In the genomic region with DNA sequence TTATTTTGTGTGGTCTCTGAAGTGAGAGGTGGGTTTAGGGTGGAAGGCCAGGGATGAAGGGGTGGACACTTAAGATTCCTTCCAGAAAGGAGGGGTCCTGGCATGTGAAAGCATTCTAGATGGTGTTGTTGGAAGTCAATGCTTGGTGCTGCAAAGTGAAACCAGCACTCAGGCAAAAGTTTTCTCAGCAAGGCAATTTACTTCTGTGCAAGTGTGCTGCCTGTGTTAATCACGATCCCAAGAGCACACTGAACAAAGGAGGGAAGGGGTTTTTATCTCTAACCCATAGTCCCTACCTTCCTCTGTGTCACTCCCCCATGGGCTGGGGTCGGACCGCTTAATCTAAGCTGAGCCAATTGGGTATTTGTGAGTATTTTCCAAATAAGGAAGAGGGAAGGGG, we compare ENCODE assay signal across 9 cellular contexts. TPM values are rescaled to one million over a fixed set of nuclear protein-coding genes. Genes with fewer than 3 reads are reported as not detected.
DNase-seq lines count a peak whose midpoint lies in the region; ATAC-seq and TF ChIP-seq lines count a peak whose summit lies in the region.
"Had no signal": no experiment of that assay in that cellular context is flagged by ENCODE, and none has a peak within 500 bp of the region (broad histone marks: within the 10 kb centered on the region; RNA-seq: fewer than 3 reads in every experiment).

No MANE protein-coding gene starts in this region.

- H3K27ac ChIP-seq in VCaP: peak overlapping the region; percentile 90; the same call in 1 of the 2 replicates
- no peak overlapping the region for H3K27ac ChIP-seq in spleen

- ATAC-seq in HG02678 (IDR thresholded peaks at IDR 0.05; ENCODE audit: unreplicated experiment): no peak

- TF ChIP-seq CTCF in VCaP (conservative IDR thresholded peaks at IDR 0.05): no peak
- no peak for TF ChIP-seq CTCF in foreskin fibroblast (IDR thresholded peaks at IDR 0.05; ENCODE audit: low read depth, low read length)
- no peak for TF ChIP-seq CTCF in spleen (IDR thresholded peaks at IDR 0.05 in 8 of 11, conservative IDR thresholded peaks at IDR 0.05 in 3 of 11)

- DNase-seq in T-helper 1 cell (no peak), foreskin fibroblast (no peak), spleen (no peak), CD1c-positive myeloid dendritic cell (ENCODE audit: extremely low spot score) (no peak), RPMI8226 (no peak)
- DNase-seq: stimulated activated naive CD4-positive, alpha-beta T cell had no signal

- peak overlapping the region; percentile 86 to 98 for H3K4me3 ChIP-seq in foreskin fibroblast (ENCODE audit: low read depth in 1 of 2, low read length in 2 of 2)
- peak overlapping the region in 5 of 8 donors; percentile 75 to 96 (median 87) for H3K4me3 ChIP-seq in spleen

- peaks cover 15% of the 10 kb centered on the region for H3K4me1 Mint-ChIP-seq in T-helper 1 cell treated with Interleukin-12 subunit alpha and Interleukin-12 subunit beta and Interleukin-4 antibody, amounts not matched to agents 30 μg/mL and 1 μg/mL, for 36 hours (ENCODE audit: low read depth)

- H3K4me1 ChIP-seq in spleen: peaks cover 0 to 19% (median 13%) of the 10 kb centered on the region in 6 donors

- peaks cover 61% of the 10 kb centered on the region for H3K36me3 Mint-ChIP-seq in T-helper 1 cell treated with Interleukin-12 subunit alpha and Interleukin-12 subunit beta and Interleukin-4 antibody, amounts not matched to agents 30 μg/mL and 1 μg/mL, for 36 hours (ENCODE audit: low read depth)

- intact Hi-C loops in spleen (cut with DNase I; ENCODE audit: low total_unique reads): no loop called here

- no peaks in the 10 kb centered on the region for H3K27me3 Mint-ChIP-seq in T-helper 1 cell treated with Interleukin-12 subunit alpha and Interleukin-12 subunit beta and Interleukin-4 antibody, amounts not matched to agents 30 μg/mL and 1 μg/mL, for 36 hours (ENCODE audit: low read depth)

- no peak for TF ChIP-seq POLR2A in spleen (IDR thresholded peaks at IDR 0.05)

- H3K27me3 ChIP-seq in spleen (replicated peaks in 1 of 7): no peaks in the 10 kb centered on the region

- H3K9me3 ChIP-seq in spleen: peaks cover 24 to 79% (median 68%) of the 10 kb centered on the region in 8 donors

- 84 to 99% (median 97%) methylated on average over 3 of the region's 3 CpGs for WGBS in spleen, 5 donors

- H3K4me3 Mint-ChIP-seq in T-helper 1 cell treated with Interleukin-12 subunit alpha and Interleukin-12 subunit beta and Interleukin-4 antibody, amounts not matched to agents 30 μg/mL and 1 μg/mL, for 36 hours: peak overlapping the region; percentile 85

- H3K9me3 Mint-ChIP-seq in T-helper 1 cell treated with Interleukin-12 subunit alpha and Interleukin-12 subunit beta and Interleukin-4 antibody, amounts not matched to agents 30 μg/mL and 1 μg/mL, for 36 hours: peaks cover 84% of the 10 kb centered on the region

- peaks cover 41 to 55% (median 48%) of the 10 kb centered on the region in 6 donors for H3K36me3 ChIP-seq in spleen

- H3K27ac Mint-ChIP-seq in T-helper 1 cell treated with Interleukin-12 subunit alpha and Interleukin-12 subunit beta and Interleukin-4 antibody, amounts not matched to agents 30 μg/mL and 1 μg/mL, for 36 hours: peak overlapping the region; percentile 9

RNA-seq across cellular contexts. Expression of a gene that starts 1.3 kb away (rescaled TPM):
- 10 to 100 TPM; 18.3 to 30.7 (median 23.1) TPM for total RNA-seq in spleen
- 1 to 10 TPM; 3.7 to 7.6 (median 5.7) TPM for polyA plus RNA-seq in spleen

RNA-seq across cellular contexts. Expression of a gene that starts 15.7 kb away (rescaled TPM):
- total RNA-seq in spleen: 1 to 10 TPM; 3.5 to 7.4 (median 4.1) TPM
- 1 to 10 TPM; 2.4 to 3.2 (median 2.9) TPM for polyA plus RNA-seq in spleen

RNA-seq across cellular contexts. Expression of a gene that starts 17.6 kb away (rescaled TPM):
- 10 to 100 TPM; 18.9 to 28.4 (median 20.8) TPM for total RNA-seq in spleen
- polyA plus RNA-seq in spleen: 10 to 100 TPM in 2 of 3 donors, 1 to 10 TPM in 1; 9.5 to 14.2 (median 12.3) TPM

RNA-seq across cellular contexts. Expression of a gene that starts 31.4 kb away (rescaled TPM):
- 10 to 100 TPM in 3 of 7 donors, 1 to 10 TPM in 4; 5.1 to 12.0 (median 8.6) TPM for total RNA-seq in spleen
- 1 to 10 TPM; 3.4 to 4.5 (median 3.7) TPM for polyA plus RNA-seq in spleen

RNA-seq across cellular contexts. Expression of a gene that starts 36.6 kb away (rescaled TPM):
- 1 to 10 TPM; 4.3 to 9.3 (median 6.1) TPM for total RNA-seq in spleen
- polyA plus RNA-seq in spleen: 1 to 10 TPM; 2.1 to 3.8 (median 3.4) TPM
